Comparison of ENCODE assay signal across 8 cellular contexts in genomic region chrX:22135994-22136684, GRCh38.
DNase-seq lines count a peak whose midpoint lies in the region; ATAC-seq and TF ChIP-seq lines count a peak whose summit lies in the region.

No MANE protein-coding gene starts in this region.

- peaks cover 17% of the 10 kb centered on the region for H3F3A ChIP-seq in GM23248 (ENCODE audit: insufficient read depth)

- H3K36me3 Mint-ChIP-seq in Caco-2 (ENCODE audit: insufficient read depth, unreplicated experiment), result peaks cover 3% of the 10 kb centered on the region

- no peaks in the 10 kb centered on the region for H4K20me1 ChIP-seq in GM23248 (ENCODE audit: insufficient read depth)

- H3K27ac Mint-ChIP-seq in Caco-2 (ENCODE audit: unreplicated experiment), result peak overlapping the region; percentile 77

- H3K79me2 ChIP-seq in GM23248 (ENCODE audit: insufficient read depth), result no peaks in the 10 kb centered on the region

- peak overlapping the region; percentile 88 for H3K27ac ChIP-seq in GM23248

- peak; percentile 49 to 52 for TF ChIP-seq CTCF in Caco-2 (IDR thresholded peaks at IDR 0.05; ENCODE audit: insufficient read depth in 1 of 2, low read depth in 1 of 2, low read length in 1 of 2, severe bottlenecking in 1 of 2, unreplicated experiment in 1 of 2)

- CTCF ChIA-PET in Caco-2 (lab: Charles Lee), result interaction anchor here (0.6 to 2.9 kb wide), 11 partner anchors 9 to 612 kb away, joined by 3 to 24 read pairs (median 5); no protein-coding TSS in a partner anchor

- H3K4me2 ChIP-seq in GM23248 (ENCODE audit: unreplicated experiment), result peak overlapping the region; percentile 70

- no peak overlapping the region for H3K4me3 Mint-ChIP-seq in Caco-2 (ENCODE audit: unreplicated experiment)

- no peaks in the 10 kb centered on the region for H3K36me3 ChIP-seq in Caco-2 (ENCODE audit: control insufficient read depth, insufficient read depth, low read length)
- no peaks in the 10 kb centered on the region for H3K36me3 ChIP-seq in GM23248 (ENCODE audit: low read depth)

- H3K27me3 ChIP-seq in Caco-2 (replicated peaks; ENCODE audit: control insufficient read depth, insufficient read depth, low read length), result no peaks in the 10 kb centered on the region
- no peaks in the 10 kb centered on the region for H3K27me3 ChIP-seq in GM23248 (replicated peaks; ENCODE audit: insufficient read depth)

- H3K4me1 ChIP-seq in Caco-2, result peaks cover 18% of the 10 kb centered on the region
- H3K4me1 ChIP-seq in GM23248 (ENCODE audit: insufficient read depth), result peaks cover 20% of the 10 kb centered on the region

- WGBS in GM23248 (ENCODE audit: low coverage in 1 of 2, low lambda C conversion rate in 2 of 2, missing lambda C conversion rate in 2 of 2), 2 experiments, result 1% methylated on average over 11 of the region's 11 CpGs

- H3K27me3 Mint-ChIP-seq in Caco-2 (ENCODE audit: insufficient read depth, unreplicated experiment), result no peaks in the 10 kb centered on the region

- BruUV-seq in Caco-2 (replicated peaks; lab: Mats Ljungman, UMichigan), result no TSS peak

- H3K9me3 Mint-ChIP-seq in Caco-2 (ENCODE audit: unreplicated experiment), result no peaks in the 10 kb centered on the region

- peak overlapping the region; percentile 64 for H2AFZ ChIP-seq in GM23248

- intact Hi-C loops in Caco-2 (cut with micrococcal nuclease; ENCODE audit: unreplicated experiment), result loop anchor here (1.0 kb wide), 6 partner anchors 15 to 612 kb away; no protein-coding TSS in a partner anchor

- H3K9me3 ChIP-seq in Caco-2, result no peaks in the 10 kb centered on the region
- no peaks in the 10 kb centered on the region for H3K9me3 ChIP-seq in GM23248 (ENCODE audit: low read depth)

- H3K9me2 ChIP-seq in GM23248 (ENCODE audit: insufficient read depth), result no peaks in the 10 kb centered on the region

- in situ Hi-C loops in GM23248 (cut with MboI), result no loop called here

- DNase-seq in Caco-2 (no peak), GM23248 (peak; percentile 84), NCI-H446 treated with DMSO at 0.1 percent for 48 hours (lab: John Stamatoyannopoulos, UW) (peak; percentile 94), brain pericyte (ENCODE audit: low read depth, low spot score) (peak; percentile 25), islet precursor cell (peak; percentile 69), T1000 (lab: John Stamatoyannopoulos, UW) (no peak)
- DNase-seq in stimulated activated naive CD8-positive, alpha-beta T cell treated with anti-CD3 and anti-CD28 coated beads, Interleukin-15, Interleukin-2, amounts not matched to agents 100 U/mL and 50 U/mL, for 24 hours, result peak; percentile 8

- peaks cover 6% of the 10 kb centered on the region for H3K4me1 Mint-ChIP-seq in Caco-2 (ENCODE audit: low read depth, unreplicated experiment)

- ATAC-seq in stimulated activated naive CD8-positive, alpha-beta T cell treated with anti-CD3 and anti-CD28 coated beads, Interleukin-15, Interleukin-2, amounts not matched to agents 100 U/mL and 50 U/mL, for 24 hours, result no peak
- no peak for ATAC-seq in GM21737 (IDR thresholded peaks at IDR 0.05; ENCODE audit: unreplicated experiment)

- peak overlapping the region; percentile 71 for H3K9ac ChIP-seq in GM23248

- POLR2A ChIA-PET in Caco-2 (lab: Charles Lee), result interaction anchor here (0.6 kb wide), 1 partner anchor 194 kb away, joined by 3 read pairs; no protein-coding TSS in a partner anchor

- H3K4me3 ChIP-seq in Caco-2 (ENCODE audit: low read depth, low read length) (no peak overlapping the region), GM23248 (peak overlapping the region; percentile 63)

Comparison
In these comparisons a context has a peak if more than half of its experiments do, and no peak if none do; other contexts are left out.
1. DNase-seq: peak in GM23248 (single experiment), NCI-H446 treated with DMSO at 0.1 percent for 48 hours (single experiment), brain pericyte (single experiment), islet precursor cell (single experiment) and stimulated activated naive CD8-positive, alpha-beta T cell treated with anti-CD3 and anti-CD28 coated beads, Interleukin-15, Interleukin-2, amounts not matched to agents 100 U/mL and 50 U/mL, for 24 hours (single experiment); none in Caco-2 (0 of 2) and T1000 (single experiment).